In the genomic region with DNA sequence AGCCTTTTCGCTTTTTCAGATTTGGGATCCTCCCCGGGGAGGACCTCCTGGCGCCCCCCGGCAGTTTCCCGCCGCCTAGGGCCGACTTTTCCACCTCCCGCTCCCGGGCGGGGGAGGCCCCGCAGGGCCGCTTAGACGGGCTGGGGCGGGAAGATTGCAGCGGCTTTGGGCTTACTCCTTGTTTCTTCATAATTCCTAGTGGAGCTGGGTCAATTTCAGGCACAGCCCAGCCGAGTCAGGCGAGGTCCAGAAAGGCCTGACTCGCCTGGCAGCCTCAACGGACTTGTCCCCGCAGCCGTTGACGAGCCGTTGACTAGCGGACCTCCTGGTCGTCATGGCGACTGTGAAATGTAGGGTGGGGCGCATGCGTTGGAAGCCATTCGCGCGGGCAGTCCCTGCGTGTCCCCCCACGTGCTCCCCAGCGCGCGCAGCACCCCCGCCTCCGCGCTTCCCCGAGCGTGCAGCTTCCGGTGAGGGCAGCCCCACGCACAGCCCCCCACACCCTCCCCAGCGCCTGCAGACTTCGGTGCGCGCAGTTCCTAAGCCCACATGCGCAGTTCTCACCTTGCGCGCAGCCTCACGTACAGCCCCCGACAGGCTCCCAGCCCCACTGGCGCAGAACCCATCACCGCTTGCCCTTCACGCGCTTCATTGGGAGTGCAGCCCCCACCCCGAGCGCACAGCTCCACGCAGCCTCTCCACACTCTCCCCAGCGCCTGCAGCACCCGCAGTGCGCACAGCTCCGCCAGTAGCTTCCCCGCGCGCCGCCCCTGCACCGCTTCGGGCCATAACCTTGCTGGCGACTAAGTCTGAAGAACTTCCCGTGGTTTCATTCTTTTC, we compare ENCODE assay signal across 8 cellular contexts. TPM values are rescaled to one million over a fixed set of nuclear protein-coding genes. Genes with fewer than 3 reads are reported as not detected.
A peak's percentile ranks its signal among the peaks of the same experiment; 100 is the strongest.
DNase-seq lines count a peak whose midpoint lies in the region; ATAC-seq and TF ChIP-seq lines count a peak whose summit lies in the region.
"Not testable (repeated sequence)": the region's sequence is repeated elsewhere in the genome, so short reads cannot be mapped to it uniquely, and the experiment has no call there.

No MANE protein-coding gene starts in this region.

- peak overlapping the region; percentile 81 for H2AFZ ChIP-seq in trophoblast cell (ENCODE audit: insufficient read depth, low read length, poor library complexity)

- H4K8ac ChIP-seq in trophoblast cell (ENCODE audit: low read depth, low read length), result peak overlapping the region; percentile 66

- not testable (repeated sequence) for H2AK5ac ChIP-seq in trophoblast cell (ENCODE audit: low read length)

- TF ChIP-seq CTCF in GM13977 (IDR thresholded peaks at IDR 0.05; ENCODE audit: extremely low read depth, insufficient read depth, missing control alignments); thoracic aorta (IDR thresholded peaks at IDR 0.05): not testable (repeated sequence)

- H3K79me2 ChIP-seq in trophoblast cell (ENCODE audit: control insufficient read depth, insufficient read depth, low read length, poor library complexity), result not testable (repeated sequence)

- not testable (repeated sequence) for H3K14ac ChIP-seq in trophoblast cell (ENCODE audit: low read length)

- peak overlapping the region; percentile 98 for H3K27ac Mint-ChIP-seq in activated naive CD8-positive, alpha-beta T cell treated with anti-CD3 and anti-CD28 coated beads, Interleukin-2, amount 50 U/mL, for 24 hours

- H3K23ac ChIP-seq in trophoblast cell (ENCODE audit: low read length), result not testable (repeated sequence)

- DNase-seq in GM13977 (ENCODE audit: low spot score), result peak; percentile 40
- DNase-seq in NCI-H1105 treated with DMSO at 0.1 percent for 48 hours (lab: John Stamatoyannopoulos, UW), result peak; percentile 77
- peak; percentile 85 to 89 (median 86) for DNase-seq in T-helper 1 cell
- peak; percentile 86 for DNase-seq in activated naive CD8-positive, alpha-beta T cell treated with anti-CD3 and anti-CD28 coated beads, Interleukin-2, amount 50 U/mL, for 24 hours
- peak; percentile 78 for DNase-seq in cardiac septum (ENCODE audit: low spot score)
- DNase-seq in trophoblast cell, result peak; percentile 29 to 64
- DNase-seq in thoracic aorta (ENCODE audit: low spot score), result peak; percentile 56

- not testable (repeated sequence) for H4K12ac ChIP-seq in trophoblast cell (ENCODE audit: low read depth, low read length)

- not testable (repeated sequence) for H2BK5ac ChIP-seq in trophoblast cell (ENCODE audit: low read depth, low read length, poor library complexity)

- not testable (repeated sequence) for H3K9me3 Mint-ChIP-seq in activated naive CD8-positive, alpha-beta T cell treated with anti-CD3 and anti-CD28 coated beads, Interleukin-2, amount 50 U/mL, for 24 hours

- intact Hi-C loops in cardiac septum (cut with DNase I), result not testable (repeated sequence)

- H3K27ac ChIP-seq in trophoblast cell (ENCODE audit: low read depth, low read length), result not testable (repeated sequence)
- peak overlapping the region; percentile 0 to 44 for H3K27ac ChIP-seq in thoracic aorta

- WGBS in trophoblast cell (ENCODE audit: extremely low coverage, insufficient coverage, insufficient read length), result no CpG with 5 or more reads among the region's 71 CpGs

- peak overlapping the region; percentile 69 for H3K4me3 ChIP-seq in trophoblast cell (ENCODE audit: low read depth, low read length)
- H3K4me3 ChIP-seq in thoracic aorta, result peak overlapping the region; percentile 90

- peak; percentile 94 for ATAC-seq in HG02840 (IDR thresholded peaks at IDR 0.05; ENCODE audit: low FRiP score, unreplicated experiment)
- ATAC-seq in activated naive CD8-positive, alpha-beta T cell treated with anti-CD3 and anti-CD28 coated beads, Interleukin-2, amount 50 U/mL, for 24 hours, result peak; percentile 90
- not testable (repeated sequence) for ATAC-seq in thoracic aorta (ENCODE audit: insufficient number of reproducible peaks, low FRiP score, low read depth)

- in situ Hi-C loops in GM13977 (cut with MboI; ENCODE audit: low pct_unique_long_range_greater_than_20kb, low sequenced_read_pairs, unreplicated experiment), result not testable (repeated sequence)

- not testable (repeated sequence) for H3K36me3 ChIP-seq in trophoblast cell (ENCODE audit: control insufficient read depth in 1 of 2, insufficient read depth in 2 of 2, low read length in 2 of 2); thoracic aorta

- not testable (repeated sequence) for H4K91ac ChIP-seq in trophoblast cell (ENCODE audit: low read depth, low read length)

- peak overlapping the region; percentile 97 for H3K4me2 ChIP-seq in trophoblast cell (ENCODE audit: low read length)

- H2BK120ac ChIP-seq in trophoblast cell (ENCODE audit: insufficient read depth, low read length, poor library complexity), result not testable (repeated sequence)

- H3K79me1 ChIP-seq in trophoblast cell (ENCODE audit: low read length), result not testable (repeated sequence)

- H3K4me1 ChIP-seq in trophoblast cell (ENCODE audit: control insufficient read depth in 1 of 2, insufficient read depth in 2 of 2, low read length in 2 of 2); thoracic aorta (ENCODE audit: control insufficient read depth in 1 of 2, low read depth in 2 of 2): not testable (repeated sequence)

- not testable (repeated sequence) for H3K4ac ChIP-seq in trophoblast cell (ENCODE audit: low read depth, low read length)

- H2BK12ac ChIP-seq in trophoblast cell (ENCODE audit: low read length), result not testable (repeated sequence)

- peaks cover 27% of the 10 kb centered on the region for H3K4me1 Mint-ChIP-seq in activated naive CD8-positive, alpha-beta T cell treated with anti-CD3 and anti-CD28 coated beads, Interleukin-2, amount 50 U/mL, for 24 hours

- not testable (repeated sequence) for H3K9ac ChIP-seq in trophoblast cell (ENCODE audit: low read length)

- peak overlapping the region; percentile 96 for H3K4me3 Mint-ChIP-seq in activated naive CD8-positive, alpha-beta T cell treated with anti-CD3 and anti-CD28 coated beads, Interleukin-2, amount 50 U/mL, for 24 hours

- H3K18ac ChIP-seq in trophoblast cell (ENCODE audit: low read length), result not testable (repeated sequence)

- H3K36me3 Mint-ChIP-seq in activated naive CD8-positive, alpha-beta T cell treated with anti-CD3 and anti-CD28 coated beads, Interleukin-2, amount 50 U/mL, for 24 hours (ENCODE audit: low read depth), result not testable (repeated sequence)

- H3K27me3 Mint-ChIP-seq in activated naive CD8-positive, alpha-beta T cell treated with anti-CD3 and anti-CD28 coated beads, Interleukin-2, amount 50 U/mL, for 24 hours, result not testable (repeated sequence)

- H3K9me3 ChIP-seq in trophoblast cell (ENCODE audit: insufficient read depth, low read depth, low read length); thoracic aorta: not testable (repeated sequence)

- H3K27me3 ChIP-seq in trophoblast cell (ENCODE audit: insufficient read depth, low read length); thoracic aorta (replicated peaks; ENCODE audit: insufficient read depth): not testable (repeated sequence)

RNA-seq across cellular contexts. Expression of a gene that starts 17.1 kb away (rescaled TPM):
- 68.2 TPM for total RNA-seq in cardiac septum
- polyA plus RNA-seq in trophoblast cell (2013), result 47.5 and 51.0 TPM in 2 replicates
- total RNA-seq in thoracic aorta, result 10 to 100 TPM; 37.8 to 42.0 TPM
